ENCODE assay signal across 10 cellular contexts in the genomic region with DNA sequence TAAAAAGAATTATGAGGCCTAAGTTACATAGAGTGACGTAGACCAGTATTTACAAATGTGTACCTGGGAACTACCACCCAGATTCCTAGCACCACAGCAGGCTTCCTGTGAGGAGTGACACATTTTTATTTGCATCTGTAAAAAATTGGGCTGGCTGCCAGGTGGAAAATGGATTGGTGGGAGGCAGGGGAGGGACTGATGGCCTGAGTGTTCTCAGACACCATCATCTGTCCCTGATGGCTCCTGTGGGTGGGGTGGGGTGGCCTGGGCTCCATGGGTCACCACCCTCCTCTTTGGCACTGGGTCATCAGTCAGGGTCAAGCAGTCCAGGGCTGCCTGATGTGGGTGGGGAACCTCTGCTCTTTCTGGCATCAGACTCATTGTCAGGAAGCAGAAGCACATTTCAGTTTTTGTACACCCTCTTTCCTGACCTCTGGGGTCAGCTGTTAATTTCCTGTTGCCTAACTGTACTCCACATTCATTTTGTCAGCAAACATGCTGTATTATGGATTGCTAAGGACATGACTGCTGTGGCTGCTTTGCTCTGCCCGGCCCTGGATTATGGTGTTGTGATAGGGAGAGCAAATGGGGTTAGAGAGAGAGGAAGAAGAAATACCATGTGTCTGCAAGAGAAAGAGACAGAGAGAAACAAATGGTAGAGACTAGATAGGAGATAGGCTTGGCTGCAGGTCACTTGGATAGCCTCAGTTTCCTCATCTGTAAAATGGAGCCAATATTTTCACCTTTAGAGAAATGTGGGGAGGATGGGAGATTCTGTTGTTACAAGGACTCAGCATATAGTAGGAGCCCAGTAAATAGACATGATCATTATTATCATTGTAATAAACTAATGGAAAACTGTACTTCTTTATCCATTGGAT. TPM values are rescaled to one million over a fixed set of nuclear protein-coding genes. Genes with fewer than 3 reads are reported as not detected.
DNase-seq lines count a peak whose midpoint lies in the region; ATAC-seq and TF ChIP-seq lines count a peak whose summit lies in the region.
"Had no signal": no experiment of that assay in that cellular context is flagged by ENCODE, and none has a peak within 500 bp of the region (broad histone marks: within the 10 kb centered on the region; RNA-seq: fewer than 3 reads in every experiment).

No MANE protein-coding gene starts in this region.

- peak overlapping the region in 10 of 12 donors; percentile 8 to 71 (median 42) for H3K27ac ChIP-seq in heart left ventricle
- peak overlapping the region; percentile 51 for H3K27ac ChIP-seq in skeletal muscle tissue (ENCODE audit: low read depth, low read length)

- CTCF ChIA-PET in Caco-2 (lab: Charles Lee) = no interaction called here

- H3K9me3 Mint-ChIP-seq in Caco-2 (ENCODE audit: unreplicated experiment) = no peaks in the 10 kb centered on the region
- H3K9me3 Mint-ChIP-seq: stimulated activated effector memory CD8-positive, alpha-beta T cell treated with anti-CD3 and anti-CD28 coated beads, Interleukin-12 subunit alpha, Interleukin-12 subunit beta, amount 100 ng/mL, for 72 hours had no signal

- BruUV-seq in Caco-2 (replicated peaks; lab: Mats Ljungman, UMichigan) = no TSS peak

- no peak overlapping the region for H3K27ac Mint-ChIP-seq in Caco-2 (ENCODE audit: unreplicated experiment)
- H3K27ac Mint-ChIP-seq: stimulated activated effector memory CD8-positive, alpha-beta T cell treated with anti-CD3 and anti-CD28 coated beads, Interleukin-12 subunit alpha, Interleukin-12 subunit beta, amount 100 ng/mL, for 72 hours had no signal

- peaks cover 0 to 31% (median 15%) of the 10 kb centered on the region in 12 donors for H3K4me1 ChIP-seq in heart left ventricle
- peaks cover 0 to 14% (median 12%) of the 10 kb centered on the region in 3 donors for H3K4me1 ChIP-seq in skeletal muscle tissue (ENCODE audit: control insufficient read depth in 3 of 3, insufficient read depth in 3 of 3, low read length in 3 of 3)
- H3K4me1 ChIP-seq in Caco-2 = no peaks in the 10 kb centered on the region

- peak; percentile 81 to 92 (median 87) for ATAC-seq in heart left ventricle
- ATAC-seq in GM19324 (IDR thresholded peaks at IDR 0.05; ENCODE audit: low FRiP score, unreplicated experiment) = no peak
- ATAC-seq: stimulated activated effector memory CD8-positive, alpha-beta T cell treated with anti-CD3 and anti-CD28 coated beads, Interleukin-12 subunit alpha, Interleukin-12 subunit beta, amount 100 ng/mL, for 72 hours had no signal

- no peaks in the 10 kb centered on the region for H3K36me3 Mint-ChIP-seq in Caco-2 (ENCODE audit: insufficient read depth, unreplicated experiment)
- H3K36me3 Mint-ChIP-seq: stimulated activated effector memory CD8-positive, alpha-beta T cell treated with anti-CD3 and anti-CD28 coated beads, Interleukin-12 subunit alpha, Interleukin-12 subunit beta, amount 100 ng/mL, for 72 hours had no signal

- no peak overlapping the region for H3K4me3 Mint-ChIP-seq in Caco-2 (ENCODE audit: unreplicated experiment)
- H3K4me3 Mint-ChIP-seq: stimulated activated effector memory CD8-positive, alpha-beta T cell treated with anti-CD3 and anti-CD28 coated beads, Interleukin-12 subunit alpha, Interleukin-12 subunit beta, amount 100 ng/mL, for 72 hours had no signal

- no peak overlapping the region for H3K9ac ChIP-seq in skeletal muscle tissue (ENCODE audit: low read depth in 1 of 3, low read length in 3 of 3)

- TF ChIP-seq POLR2A in heart left ventricle (IDR thresholded peaks at IDR 0.05) = no peak

- POLR2A ChIA-PET in Caco-2 (lab: Charles Lee) = no interaction called here

- H3K36me3 ChIP-seq in heart left ventricle (no peaks in the 10 kb centered on the region), skeletal muscle tissue (ENCODE audit: control insufficient read depth in 3 of 3, insufficient read depth in 3 of 3, low read length in 3 of 3) (no peaks in the 10 kb centered on the region), Caco-2 (ENCODE audit: control insufficient read depth, insufficient read depth, low read length) (no peaks in the 10 kb centered on the region)

- WGBS in heart left ventricle, 4 donors = 62 to 71% (median 67%) methylated on average over 2 of the region's 2 CpGs

- intact Hi-C loops in heart left ventricle (cut with DNase I) = no loop called here
- intact Hi-C loops in Caco-2 (cut with micrococcal nuclease; ENCODE audit: unreplicated experiment) = no loop called here

- H3K27me3 Mint-ChIP-seq in Caco-2 (ENCODE audit: insufficient read depth, unreplicated experiment) = peaks cover 5% of the 10 kb centered on the region

- H3K9me3 ChIP-seq in heart left ventricle (no peaks in the 10 kb centered on the region), skeletal muscle tissue (ENCODE audit: control insufficient read depth in 3 of 3, low read length in 3 of 3) (no peaks in the 10 kb centered on the region), Caco-2 (no peaks in the 10 kb centered on the region)

- no peak for TF ChIP-seq CTCF in heart left ventricle (IDR thresholded peaks at IDR 0.05)
- no peak for TF ChIP-seq CTCF in Caco-2 (IDR thresholded peaks at IDR 0.05; ENCODE audit: insufficient read depth in 1 of 2, low read depth in 1 of 2, low read length in 1 of 2, severe bottlenecking in 1 of 2, unreplicated experiment in 1 of 2)
- TF ChIP-seq CTCF in GM13977 (IDR thresholded peaks at IDR 0.05; ENCODE audit: extremely low read depth, insufficient read depth, missing control alignments) = no peak

- no peak overlapping the region for H3K4me3 ChIP-seq in heart left ventricle
- H3K4me3 ChIP-seq in skeletal muscle tissue (ENCODE audit: low read length in 3 of 3) = no peak overlapping the region
- no peak overlapping the region for H3K4me3 ChIP-seq in Caco-2 (ENCODE audit: low read depth, low read length)

- H3K27me3 ChIP-seq in heart left ventricle (no peaks in the 10 kb centered on the region), skeletal muscle tissue (ENCODE audit: control insufficient read depth in 3 of 3, insufficient read depth in 3 of 3, low read length in 3 of 3) (no peaks in the 10 kb centered on the region), Caco-2 (replicated peaks; ENCODE audit: control insufficient read depth, insufficient read depth, low read length) (no peaks in the 10 kb centered on the region)

- DNase-seq in LHCN-M2 (ENCODE audit: low read depth) (peak; percentile 38), SW480 (ENCODE audit: low spot score) (peak; percentile 43), heart left ventricle (peak in 4 of 5 donors; percentile 46 to 76 (median 67)), Caco-2 (no peak), GM13977 (ENCODE audit: low spot score) (no peak)
- DNase-seq in stimulated activated CD4-positive, alpha-beta T cell treated with anti-CD3 and anti-CD28 coated beads, Interleukin-2, amount 100 ng/mL, for 24 hours = no peak
- DNase-seq: activated T-cell treated with anti-CD3 and anti-CD28 coated beads, Interleukin-2, amount 50 U/mL, for 1 hour had no signal

- in situ Hi-C loops in GM13977 (cut with MboI; ENCODE audit: low pct_unique_long_range_greater_than_20kb, low sequenced_read_pairs, unreplicated experiment) = no loop called here

- H3K4me1 Mint-ChIP-seq in Caco-2 (ENCODE audit: low read depth, unreplicated experiment) = no peaks in the 10 kb centered on the region
- H3K4me1 Mint-ChIP-seq: stimulated activated effector memory CD8-positive, alpha-beta T cell treated with anti-CD3 and anti-CD28 coated beads, Interleukin-12 subunit alpha, Interleukin-12 subunit beta, amount 100 ng/mL, for 72 hours had no signal

RNA-seq across cellular contexts. Expression of a gene that starts 11.6 kb away (rescaled TPM):
- total RNA-seq in LHCN-M2 (2014; rRNA removed) = 0.13 and 0.40 TPM in 2 replicates
- polyA plus RNA-seq in LHCN-M2 (2012) = 0.81 TPM
- 10 to 100 TPM; 15.7 to 84.3 (median 51.3) TPM for total RNA-seq in heart left ventricle
- polyA plus RNA-seq in heart left ventricle = 10 to 100 TPM; 19.4 to 29.0 TPM
- total RNA-seq in skeletal muscle tissue = 29.2 TPM
- total RNA-seq in Caco-2 (2022) = not detected in 2 replicates

RNA-seq across cellular contexts. Expression of a gene that starts 12.5 kb away (rescaled TPM):
- total RNA-seq in LHCN-M2 (2014; rRNA removed) = 0.06 TPM in 1 of 2 replicates, not detected in the other
- polyA plus RNA-seq in LHCN-M2 (2012) = 0.06 TPM
- 1 to 10 TPM in 6 of 9 donors, under 1 TPM in 3; 0.45 to 1.5 (median 1.1) TPM for total RNA-seq in heart left ventricle
- polyA plus RNA-seq in heart left ventricle = 1 to 10 TPM; 2.6 to 3.0 TPM
- 2.1 TPM for total RNA-seq in skeletal muscle tissue
- total RNA-seq in Caco-2 (2022) = 0.16 TPM in 1 of 2 replicates, not detected in the other

RNA-seq across cellular contexts. Expression of a gene that starts 20.2 kb away (rescaled TPM):
- 17.9 and 19.6 TPM in 2 replicates for total RNA-seq in LHCN-M2 (2014; rRNA removed)
- 22.6 TPM for polyA plus RNA-seq in LHCN-M2 (2012)
- total RNA-seq in heart left ventricle = 10 to 100 TPM in 6 of 9 donors, 1 to 10 TPM in 3; 8.2 to 25.4 (median 12.1) TPM
- 10 to 100 TPM in 1 of 2 donors, 1 to 10 TPM in 1; 5.7 to 20.0 TPM for polyA plus RNA-seq in heart left ventricle
- total RNA-seq in skeletal muscle tissue = 7.8 TPM
- total RNA-seq in Caco-2 (2022) = 20.8 and 22.1 TPM in 2 replicates

RNA-seq across cellular contexts. Expression of a gene that starts 36.0 kb away (rescaled TPM):
- total RNA-seq in LHCN-M2 (2014; rRNA removed) (21.6 and 37.9 TPM in 2 replicates), heart left ventricle (10 to 100 TPM in 5 of 9 donors, 1 to 10 TPM in 4; 5.6 to 27.9 (median 10.8) TPM), skeletal muscle tissue (3.1 TPM), Caco-2 (2022) (8.1 and 11.5 TPM in 2 replicates)
- polyA plus RNA-seq in LHCN-M2 (2012) = 37.3 TPM
- polyA plus RNA-seq in heart left ventricle = 10 to 100 TPM in 1 of 2 donors, 1 to 10 TPM in 1; 9.1 to 10.7 TPM

Comparison
In these comparisons a context has a peak if more than half of its experiments do, and no peak if none do; other contexts are left out.
1. DNase-seq: peak in LHCN-M2 (single experiment), SW480 (single experiment) and heart left ventricle (4 of 5); none in stimulated activated CD4-positive, alpha-beta T cell treated with anti-CD3 and anti-CD28 coated beads, Interleukin-2, amount 100 ng/mL, for 24 hours (0 of 2), Caco-2 (0 of 2) and GM13977 (single experiment).
2. RNA of a gene that starts 11.6 kb away (total RNA-seq): 15.7 to 84.3 TPM in heart left ventricle and 29.2 TPM in skeletal muscle tissue (single experiment); 0.13 to 0.40 TPM in LHCN-M2 and not detected in Caco-2; every median in the first group is over 10 times any median in the second.